Comparison of ENCODE assay signal across 25 cellular contexts in the genomic region with DNA sequence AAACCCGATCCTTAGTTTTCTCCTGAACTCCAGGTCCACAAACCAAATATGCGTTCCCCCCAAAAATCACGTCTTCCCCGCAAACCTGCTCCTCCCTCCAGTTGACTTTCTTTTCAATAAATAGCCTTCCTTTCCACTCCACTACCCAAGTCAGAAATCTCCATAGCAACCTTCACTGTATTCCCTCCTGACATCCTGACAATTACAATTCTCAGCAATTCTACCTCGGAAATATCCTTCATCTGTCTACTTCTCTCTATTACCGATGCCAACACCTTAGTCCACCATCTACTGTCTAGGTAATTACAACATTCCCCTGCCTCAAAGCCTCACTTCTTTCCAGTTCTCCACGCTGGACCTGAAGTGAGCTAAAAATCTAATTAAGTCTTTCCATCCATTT. TPM values are rescaled to one million over a fixed set of nuclear protein-coding genes. Genes with fewer than 3 reads are reported as not detected.
DNase-seq lines count a peak whose midpoint lies in the region; ATAC-seq and TF ChIP-seq lines count a peak whose summit lies in the region.
"Had no signal": no experiment of that assay in that cellular context is flagged by ENCODE, and none has a peak within 500 bp of the region (broad histone marks: within the 10 kb centered on the region; RNA-seq: fewer than 3 reads in every experiment).

No MANE protein-coding gene starts in this region.

- H3F3A ChIP-seq in PC-9 (ENCODE audit: insufficient read depth, low read depth): peaks cover 70% of the 10 kb centered on the region

- H3K9me3 ChIP-seq in PC-9 (ENCODE audit: insufficient read depth, low read depth) (no peaks in the 10 kb centered on the region; the same call in 1 of the 2 replicates), parathyroid adenoma (ENCODE audit: control insufficient read depth, low read length) (no peaks in the 10 kb centered on the region), T-helper 17 cell (ENCODE audit: control insufficient read depth, low read length, poor library complexity, severe bottlenecking) (no peaks in the 10 kb centered on the region)

- H3K27me3 ChIP-seq in PC-9 (ENCODE audit: insufficient read depth, low read depth) (no peaks in the 10 kb centered on the region), parathyroid adenoma (ENCODE audit: control insufficient read depth, insufficient read depth, low read length) (no peaks in the 10 kb centered on the region)
- H3K27me3 ChIP-seq: SJCRH30 had no signal

- in situ Hi-C loops in G401 (cut with HindIII; ENCODE audit: low sequenced_read_pairs): no loop called here

- intact Hi-C loops in PC-9 (cut with micrococcal nuclease; ENCODE audit: unreplicated experiment): no loop called here

- no peak overlapping the region for H3K4me2 ChIP-seq in PC-9
- no peak overlapping the region for H3K4me2 ChIP-seq in parathyroid adenoma (ENCODE audit: low read length)

- no peaks in the 10 kb centered on the region for H3K4me1 ChIP-seq in PC-9 (replicated peaks; ENCODE audit: insufficient read depth)
- peaks cover 16% of the 10 kb centered on the region for H3K4me1 ChIP-seq in parathyroid adenoma

- H3K27me3 Mint-ChIP-seq in T-helper 17 cell: no peaks in the 10 kb centered on the region
- H3K27me3 Mint-ChIP-seq: CD4-positive, alpha-beta memory T cell had no signal

- H3K4me1 Mint-ChIP-seq in T-helper 17 cell: peaks cover 33% of the 10 kb centered on the region

- H3K4me3 ChIP-seq in PC-9: no peak overlapping the region
- no peak overlapping the region for H3K4me3 ChIP-seq in parathyroid adenoma (ENCODE audit: low read depth, low read length)
- H3K4me3 ChIP-seq: GM12878, SJCRH30 had no signal

- H3K36me3 Mint-ChIP-seq in T-helper 17 cell (ENCODE audit: low read depth): peaks cover 4% of the 10 kb centered on the region
- H3K36me3 Mint-ChIP-seq: CD4-positive, alpha-beta memory T cell had no signal

- ATAC-seq in T-helper 17 cell (no peak), omental fat pad (ENCODE audit: low FRiP score) (no peak)
- ATAC-seq: GM12878, PC-3, Right ventricle myocardium inferior, SK-N-SH treated with all-trans-retinoic acid at 6 μM for 48 hours had no signal

- POLR2A ChIA-PET in PC-9 (lab: Charles Lee; ENCODE audit: unreplicated experiment): interaction anchor here (0.7 kb wide), 1 partner anchor 9 kb away, joined by 3 read pairs; no protein-coding TSS in a partner anchor

- no TSS peak for BruUV-seq in PC-9 (replicated peaks; lab: Mats Ljungman, UMichigan)

- CTCF ChIA-PET in PC-9 (lab: Charles Lee): no interaction called here

- peak; percentile 35 for DNase-seq in G401 (ENCODE audit: low spot score)
- no peak for DNase-seq in PC-9
- peak; percentile 44 for DNase-seq in kidney tubule cell (ENCODE audit: low spot score)
- DNase-seq in activated naive CD4-positive, alpha-beta T cell treated with Interleukin-2 at 50 U/mL for 16 hours: no peak
- no peak for DNase-seq in stimulated activated CD4-positive, alpha-beta T cell treated with anti-CD3 and anti-CD28 coated beads, Interleukin-1b, Interleukin-23, amount 100 ng/mL, for 48 hours
- no peak for DNase-seq in T-helper 17 cell
- DNase-seq in omental fat pad (ENCODE audit: low spot score): no peak
- DNase-seq: C1 segment of cervical spinal cord; CD4-positive, alpha-beta memory T cell; COR-L47; DMS53; Kasumi-1; NCI-H1105; NCI-H1436 treated with DMSO at 0.1 percent for 48 hours; NCI-H187 treated with DMSO at 0.1 percent for 48 hours; NCI-H446; NCI-H524 treated with DMSO at 0.1 percent for 48 hours; NCI-H82; NK-92 treated with Interleukin-12 subunit alpha and Interleukin-12 subunit beta, amount 100 ng/mL, for 24 hours; PC-3; SJCRH30 had no signal

- no peak overlapping the region for H3K4me3 Mint-ChIP-seq in T-helper 17 cell
- H3K4me3 Mint-ChIP-seq: CD4-positive, alpha-beta memory T cell had no signal

- H3K9ac ChIP-seq in parathyroid adenoma: no peak overlapping the region

- H3K79me2 ChIP-seq in PC-9 (ENCODE audit: low read depth) (peaks cover 96% of the 10 kb centered on the region), parathyroid adenoma (peaks cover 21% of the 10 kb centered on the region)

- H3K27ac ChIP-seq in PC-9: 0 out of 2 replicates have a peak overlapping the region, but pooled peaks have one; percentile 20
- peak overlapping the region; percentile 0 for H3K27ac ChIP-seq in parathyroid adenoma
- H3K27ac ChIP-seq: SJCRH30 had no signal

- TF ChIP-seq CTCF in PC-9 (conservative IDR thresholded peaks at IDR 0.05): no peak
- no peak for TF ChIP-seq CTCF in parathyroid adenoma (IDR thresholded peaks at IDR 0.05)
- TF ChIP-seq CTCF in omental fat pad (IDR thresholded peaks at IDR 0.05): no peak

- peaks cover 61% of the 10 kb centered on the region for H4K20me1 ChIP-seq in PC-9 (ENCODE audit: insufficient read depth)

- H2AFZ ChIP-seq in PC-9: no peak overlapping the region
- no peak overlapping the region for H2AFZ ChIP-seq in parathyroid adenoma

- H3K9me2 ChIP-seq in PC-9 (ENCODE audit: insufficient read depth): no peaks in the 10 kb centered on the region

- H3K36me3 ChIP-seq in PC-9 (ENCODE audit: low read depth): no peaks in the 10 kb centered on the region
- no peaks in the 10 kb centered on the region for H3K36me3 ChIP-seq in parathyroid adenoma (ENCODE audit: control insufficient read depth, insufficient read depth, low read length)
- H3K36me3 ChIP-seq: SJCRH30 had no signal

- H3K27ac Mint-ChIP-seq in T-helper 17 cell: no peak overlapping the region
- H3K27ac Mint-ChIP-seq: CD4-positive, alpha-beta memory T cell had no signal

RNA-seq across cellular contexts. Expression of gene SMURF2, which starts 50.7 kb away (rescaled TPM):
- total RNA-seq in G401 (2014; rRNA removed; shearing (Covaris generic)): 34.8 and 44.1 TPM in 2 replicates
- 41.4 and 57.6 TPM in 2 replicates for total RNA-seq in PC-9 (2021)
- 10 to 100 TPM; 25.4 to 26.6 TPM for total RNA-seq in T-helper 17 cell
- 10 to 100 TPM; 26.8 to 38.1 (median 29.5) TPM for total RNA-seq in omental fat pad

Comparison
In these comparisons a context has a peak if more than half of its experiments do, and no peak if none do; other contexts are left out.
1. DNase-seq: peak in G401 (single experiment) and kidney tubule cell (single experiment); none in PC-9 (0 of 2), activated naive CD4-positive, alpha-beta T cell treated with Interleukin-2 at 50 U/mL for 16 hours (single experiment), stimulated activated CD4-positive, alpha-beta T cell treated with anti-CD3 and anti-CD28 coated beads, Interleukin-1b, Interleukin-23, amount 100 ng/mL, for 48 hours (single experiment), T-helper 17 cell (0 of 3) and omental fat pad (single experiment).